ENCODE assay signal across 8 cellular contexts in the genomic region with DNA sequence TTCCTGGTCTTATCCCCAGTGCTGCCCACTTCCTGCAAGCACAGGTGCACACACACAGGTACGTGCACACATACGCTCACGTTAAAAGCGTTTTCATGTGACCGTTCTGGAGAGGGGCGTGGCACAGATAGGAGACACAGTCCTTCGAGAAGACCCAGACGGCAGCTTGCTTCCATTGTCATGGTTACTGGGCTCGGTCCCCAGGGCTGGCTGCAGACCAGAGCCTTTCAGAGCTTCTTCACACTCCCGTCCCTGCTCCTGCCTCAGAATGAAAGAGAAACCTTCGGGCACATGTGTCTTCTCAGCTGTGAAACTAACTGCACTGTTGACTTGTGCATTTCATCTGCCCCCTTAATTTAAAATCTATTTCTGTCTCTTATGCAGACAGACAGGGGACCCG.
DNase-seq lines count a peak whose midpoint lies in the region; ATAC-seq and TF ChIP-seq lines count a peak whose summit lies in the region.

No MANE protein-coding gene starts in this region.

- no peak overlapping the region for H3K27ac Mint-ChIP-seq in activated naive CD4-positive, alpha-beta T cell treated with anti-CD3 and anti-CD28 coated beads for 36 hours

- H3K4me3 ChIP-seq in right cardiac atrium (ENCODE audit: low read length) (no peak overlapping the region), hepatocyte (no peak overlapping the region)

- no peak for TF ChIP-seq CTCF in hepatocyte (IDR thresholded peaks at IDR 0.05; ENCODE audit: poor library complexity)

- CTCF ChIA-PET in activated naive CD4-positive, alpha-beta T cell treated with anti-CD3 and anti-CD28 coated beads for 36 hours (lab: Charles Lee), result interaction anchor here (1.8 kb wide), 1 partner anchor 153 kb away, joined by 4 read pairs; no protein-coding TSS in a partner anchor

- no peaks in the 10 kb centered on the region for H3K9me3 Mint-ChIP-seq in activated naive CD4-positive, alpha-beta T cell treated with anti-CD3 and anti-CD28 coated beads for 36 hours

- H2AFZ ChIP-seq in hepatocyte, result no peak overlapping the region

- ATAC-seq in GM21390 (IDR thresholded peaks at IDR 0.05; ENCODE audit: unreplicated experiment) (peak; percentile 88), right cardiac atrium (peak; percentile 13 to 20), HG03520 (IDR thresholded peaks at IDR 0.05; ENCODE audit: unreplicated experiment) (no peak)

- H3K4me1 ChIP-seq in right cardiac atrium (ENCODE audit: control insufficient read depth, insufficient read depth, low read length) (peaks cover 12% of the 10 kb centered on the region), hepatocyte (ENCODE audit: insufficient read depth) (peaks cover 3% of the 10 kb centered on the region)

- no peaks in the 10 kb centered on the region for H3K27me3 Mint-ChIP-seq in activated naive CD4-positive, alpha-beta T cell treated with anti-CD3 and anti-CD28 coated beads for 36 hours (ENCODE audit: low read depth)

- DNase-seq in DMS79 (lab: John Stamatoyannopoulos, UW) (peak; percentile 37), NCI-H1092 (lab: John Stamatoyannopoulos, UW) (peak; percentile 49), right cardiac atrium (peak in 2 of 3 donors; percentile 75 to 77), hepatocyte (ENCODE audit: low spot score) (no peak)
- DNase-seq in activated naive CD4-positive, alpha-beta T cell treated with anti-CD3 and anti-CD28 coated beads for 36 hours, result no peak
- DNase-seq in activated CD4-positive, alpha-beta T cell treated with anti-CD3 and anti-CD28 coated beads, Interleukin-2, amount 50 U/mL, for 4 hours, result no peak

- H3K4me3 Mint-ChIP-seq in activated naive CD4-positive, alpha-beta T cell treated with anti-CD3 and anti-CD28 coated beads for 36 hours, result no peak overlapping the region

- 50% methylated on average over 12 of the region's 12 CpGs for WGBS in right cardiac atrium
- 77% methylated on average over 12 of the region's 12 CpGs for WGBS in hepatocyte (ENCODE audit: low lambda C conversion rate, missing lambda C conversion rate)

- H3K36me3 ChIP-seq in hepatocyte (replicated peaks; ENCODE audit: insufficient read depth, low read depth), result no peaks in the 10 kb centered on the region

- peaks cover 7% of the 10 kb centered on the region for H3K36me3 Mint-ChIP-seq in activated naive CD4-positive, alpha-beta T cell treated with anti-CD3 and anti-CD28 coated beads for 36 hours (ENCODE audit: low read depth)

- no peak overlapping the region for H3K4me2 ChIP-seq in hepatocyte

- peaks cover 22% of the 10 kb centered on the region for H3K4me1 Mint-ChIP-seq in activated naive CD4-positive, alpha-beta T cell treated with anti-CD3 and anti-CD28 coated beads for 36 hours (ENCODE audit: low read depth)

- H3K9me2 ChIP-seq in hepatocyte (replicated peaks; ENCODE audit: insufficient read depth), result no peaks in the 10 kb centered on the region

- H3K27me3 ChIP-seq in right cardiac atrium (ENCODE audit: control insufficient read depth, insufficient read depth) (no peaks in the 10 kb centered on the region), hepatocyte (no peaks in the 10 kb centered on the region)

- H4K20me1 ChIP-seq in hepatocyte (ENCODE audit: insufficient read depth, poor library complexity, severe bottlenecking), result no peaks in the 10 kb centered on the region

- no peaks in the 10 kb centered on the region for H3K9me3 ChIP-seq in right cardiac atrium (ENCODE audit: control insufficient read depth, low read length)
- H3K9me3 ChIP-seq in hepatocyte (ENCODE audit: low read depth), result no peaks in the 10 kb centered on the region

- H3K27ac ChIP-seq in right cardiac atrium (ENCODE audit: low read length) (no peak overlapping the region), hepatocyte (no peak overlapping the region)

- intact Hi-C loops in right cardiac atrium (cut with DNase I), result no loop called here
- intact Hi-C loops in activated naive CD4-positive, alpha-beta T cell treated with anti-CD3 and anti-CD28 coated beads for 36 hours (cut with micrococcal nuclease), result no loop called here

- no peaks in the 10 kb centered on the region for H3K79me2 ChIP-seq in hepatocyte

Comparison
In these comparisons a context has a peak if more than half of its experiments do, and no peak if none do; other contexts are left out.
1. DNase-seq: peak in DMS79 (single experiment), NCI-H1092 (single experiment) and right cardiac atrium (2 of 3); none in activated naive CD4-positive, alpha-beta T cell treated with anti-CD3 and anti-CD28 coated beads for 36 hours (single experiment), hepatocyte (single experiment) and activated CD4-positive, alpha-beta T cell treated with anti-CD3 and anti-CD28 coated beads, Interleukin-2, amount 50 U/mL, for 4 hours (0 of 2).